1 cellular context compared by ENCODE assay signal in the genomic region with DNA sequence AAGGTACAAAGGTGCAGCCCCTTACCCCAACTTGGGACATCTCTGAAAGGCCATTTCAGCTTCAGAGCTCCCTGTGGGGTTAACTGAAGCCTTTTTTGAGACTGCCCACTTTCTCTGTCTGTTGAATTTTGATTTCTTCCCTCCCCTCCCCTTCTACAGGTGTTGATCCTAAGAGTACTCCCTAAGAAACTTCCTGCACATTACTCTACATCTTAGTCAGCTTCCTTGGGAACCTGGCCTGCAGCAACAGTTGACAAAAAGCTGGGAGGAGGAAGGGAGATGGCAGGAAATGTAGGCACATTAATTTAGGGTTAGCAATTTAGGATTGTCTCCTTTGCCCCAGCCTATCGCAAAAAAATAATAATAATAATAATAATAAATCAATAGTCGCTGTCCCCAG.
TF ChIP-seq lines count a peak whose summit lies in the region.

No MANE protein-coding gene starts in this region.

TF ChIP-seq in endothelial cell of umbilical vein, 7 proteins besides CTCF, POLR2A, EP300 and RAD21:
- TF ChIP-seq MYC (IDR thresholded peaks at IDR 0.05; ENCODE audit: low read depth, low read length) (no peak), JUN (IDR thresholded peaks at IDR 0.05; ENCODE audit: borderline replicate concordance, insufficient read depth, insufficient read length, low read depth) (no peak), POLR2AphosphoS5 (IDR thresholded peaks at IDR 0.05; ENCODE audit: insufficient read depth, low read depth, low read length) (no peak), MAX (IDR thresholded peaks at IDR 0.05; ENCODE audit: insufficient read depth, insufficient read length) (no peak), FOS (IDR thresholded peaks at IDR 0.05; ENCODE audit: borderline replicate concordance, insufficient read depth, low read length) (no peak), GATA2 (IDR thresholded peaks at IDR 0.05; ENCODE audit: insufficient read depth, insufficient read length, low read depth, low read length) (no peak), EZH2 (IDR thresholded peaks at IDR 0.05; ENCODE audit: borderline replicate concordance, low read depth, low read length, severe bottlenecking) (no peak)
TF ChIP-seq in endothelial cell of umbilical vein: peak in this region for 0.
